In the genomic region with DNA sequence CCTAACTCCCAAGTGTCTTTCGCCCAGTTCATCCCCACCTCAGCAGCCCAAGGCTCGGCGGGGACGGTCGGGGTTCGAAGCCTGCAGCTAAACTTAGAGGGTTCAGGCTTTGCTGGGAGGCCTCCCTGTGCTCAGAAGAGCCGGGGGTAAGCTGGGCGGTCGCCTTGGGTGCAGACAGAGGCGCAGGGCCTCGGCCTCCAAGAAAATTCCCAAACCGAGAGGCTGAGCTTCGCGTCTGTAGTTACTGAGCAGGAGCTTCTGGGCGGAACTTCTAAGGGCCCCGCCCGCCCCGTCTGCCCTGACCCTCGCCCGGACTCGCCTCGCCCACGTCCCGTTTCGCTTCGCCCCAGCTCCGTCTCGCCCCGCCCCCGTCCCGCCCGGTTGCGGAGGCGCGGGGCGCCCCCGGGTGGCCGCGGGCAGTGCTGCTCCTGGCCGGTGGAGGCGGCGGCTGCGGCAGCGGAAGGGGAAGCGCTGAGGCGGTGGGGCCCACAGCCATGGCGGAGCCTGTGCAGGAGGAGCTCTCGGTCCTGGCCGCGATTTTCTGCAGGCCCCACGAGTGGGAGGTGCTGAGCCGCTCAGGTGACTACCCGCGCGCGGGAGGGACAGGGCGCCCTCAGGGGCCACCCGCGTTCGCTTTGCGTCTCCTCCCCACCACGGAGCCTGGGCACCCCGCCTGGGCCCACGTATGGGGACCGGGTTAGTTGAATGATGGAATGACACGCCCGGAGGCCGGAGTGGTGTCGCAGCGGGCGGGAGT, we compare ENCODE assay signal across 8 cellular contexts. TPM values are rescaled to one million over a fixed set of nuclear protein-coding genes. Genes with fewer than 3 reads are reported as not detected.
DNase-seq lines count a peak whose midpoint lies in the region; ATAC-seq, FAIRE-seq and TF ChIP-seq lines count a peak whose summit lies in the region.

A gene with protein sequence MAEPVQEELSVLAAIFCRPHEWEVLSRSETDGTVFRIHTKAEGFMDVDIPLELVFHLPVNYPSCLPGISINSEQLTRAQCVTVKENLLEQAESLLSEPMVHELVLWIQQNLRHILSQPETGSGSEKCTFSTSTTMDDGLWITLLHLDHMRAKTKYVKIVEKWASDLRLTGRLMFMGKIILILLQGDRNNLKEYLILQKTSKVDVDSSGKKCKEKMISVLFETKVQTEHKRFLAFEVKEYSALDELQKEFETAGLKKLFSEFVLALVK (plus strand): TSS at position 474 of the 757 bp plus-strand sequence. CDS start 21 bp downstream, at position 495.

- H3K36me3 Mint-ChIP-seq in T-cell (peaks cover 11% of the 10 kb centered on the region), progenitor cell of endocrine pancreas (ENCODE audit: insufficient read depth) (peaks cover 18% of the 10 kb centered on the region)

- peak; percentile 98 for ATAC-seq in HG02759 (IDR thresholded peaks at IDR 0.05; ENCODE audit: unreplicated experiment)
- peak; percentile 93 to 98 (median 96) for ATAC-seq in T-cell (replicated peaks in 1 of 4)
- peak; percentile 94 to 96 (median 95) for ATAC-seq in heart left ventricle

- intact Hi-C loops in heart left ventricle (cut with DNase I) = loop anchor here in 9 of 10 donors (1.0 to 10.0 kb wide), 13 partner anchors 37 to 817 kb away; a partner anchor contains a TSS

- peak; percentile 88 for TF ChIP-seq POLR2A in GM12892 (IDR thresholded peaks at IDR 0.05; ENCODE audit: low read depth, low read length)
- peak in 1 of 2 donors; percentile 73 for TF ChIP-seq POLR2A in heart left ventricle (IDR thresholded peaks at IDR 0.05)

- H3K27ac ChIP-seq in adipose tissue (ENCODE audit: low read depth, low read length) (no peak within 1 kb of the TSS), heart left ventricle (peak within 1 kb of the TSS; percentile 76 to 97 (median 93))

- H3K4me1 Mint-ChIP-seq in T-cell (peaks cover 37 to 46% (median 46%) of the 10 kb centered on the region in 3 donors), progenitor cell of endocrine pancreas (ENCODE audit: low read depth) (peaks cover 27% of the 10 kb centered on the region)

- H3K27ac Mint-ChIP-seq in T-cell (peak within 1 kb of the TSS; percentile 86 to 92), progenitor cell of endocrine pancreas (peak within 1 kb of the TSS; percentile 91)

- POLR2A ChIA-PET in T-cell (lab: Charles Lee) = interaction anchor here (0.6 to 0.9 kb wide), 5 partner anchors 8 to 380 kb away, joined by 3 to 6 read pairs (median 3); a partner anchor contains a TSS

- TF ChIP-seq CTCF in heart left ventricle (IDR thresholded peaks at IDR 0.05) (peak; percentile 67 to 99 (median 96)), progenitor cell of endocrine pancreas (IDR thresholded peaks at IDR 0.05; ENCODE audit: unreplicated experiment) (peak; percentile 90)

- H3K9me3 Mint-ChIP-seq in T-cell (no peaks in the 10 kb centered on the region), progenitor cell of endocrine pancreas (ENCODE audit: low read depth) (peaks cover 2% of the 10 kb centered on the region)

- no peaks in the 10 kb centered on the region for H3K9me3 ChIP-seq in heart left ventricle

- CTCF ChIA-PET in T-cell (lab: Charles Lee) = interaction anchor here (0.6 to 1.9 kb wide), 42 partner anchors 8 to 1828 kb away, joined by 3 to 45 read pairs (median 4); a partner anchor contains a TSS

- 0 to 1% (median 1%) methylated on average over 54 to 71 of the region's 71 CpGs for WGBS in adipose tissue, 3 donors
- WGBS in heart left ventricle, 4 donors = 0 to 1% (median 0%) methylated on average over 14 to 71 of the region's 71 CpGs

- DNase-seq in GM12892 (ENCODE audit: insufficient read length) (peak; percentile 80), NCI-H1105 treated with DMSO at 0.1 percent for 48 hours (lab: John Stamatoyannopoulos, UW) (peak; percentile 75), T-cell (peak; percentile 78 to 94 (median 90)), heart left ventricle (peak; percentile 95 to 97 (median 96)), progenitor cell of endocrine pancreas (ENCODE audit: low spot score, unreplicated experiment) (peak; percentile 93), ureter (ENCODE audit: low spot score) (peak; percentile 95)

- H3K27me3 Mint-ChIP-seq in T-cell (peaks cover 13 to 19% of the 10 kb centered on the region in 2 donors), progenitor cell of endocrine pancreas (no peaks in the 10 kb centered on the region)

- peak within 1 kb of the TSS; percentile 73 to 95 (median 88) for H3K4me3 ChIP-seq in heart left ventricle

- peak; percentile 95 for FAIRE-seq in GM12892 (lab: Jason Lieb, UNC)

- H3K4me1 ChIP-seq in heart left ventricle = peaks cover 0 to 81% (median 46%) of the 10 kb centered on the region in 12 donors

- no peaks in the 10 kb centered on the region for H3K27me3 ChIP-seq in heart left ventricle

- H3K4me3 Mint-ChIP-seq in T-cell (peak within 1 kb of the TSS; percentile 89 to 91 (median 90)), progenitor cell of endocrine pancreas (ENCODE audit: low read depth) (peak within 1 kb of the TSS; percentile 86)

- H3K36me3 ChIP-seq in heart left ventricle = no peaks in the 10 kb centered on the region

RNA-seq across cellular contexts. Expression of the gene that starts here (rescaled TPM):
- polyA plus RNA-seq in GM12892 (2012; ENCODE audit: missing spikeins) = 18.6 TPM
- total RNA-seq in T-cell = 10 to 100 TPM; 16.7 to 23.4 (median 21.6) TPM
- 10 to 100 TPM in 2 of 3 donors, 1 to 10 TPM in 1; 7.6 to 29.1 (median 11.6) TPM for polyA plus RNA-seq in adipose tissue
- total RNA-seq in heart left ventricle = 10 to 100 TPM in 7 of 9 donors, 1 to 10 TPM in 2; 8.9 to 24.8 (median 14.8) TPM
- 10 to 100 TPM; 11.2 to 41.1 TPM for polyA plus RNA-seq in heart left ventricle
- 32.2 and 33.0 TPM in 2 replicates for total RNA-seq in progenitor cell of endocrine pancreas
- total RNA-seq in ureter = 19.3 TPM
